Comparison of ENCODE assay signal across 8 cellular contexts in the genomic region with DNA sequence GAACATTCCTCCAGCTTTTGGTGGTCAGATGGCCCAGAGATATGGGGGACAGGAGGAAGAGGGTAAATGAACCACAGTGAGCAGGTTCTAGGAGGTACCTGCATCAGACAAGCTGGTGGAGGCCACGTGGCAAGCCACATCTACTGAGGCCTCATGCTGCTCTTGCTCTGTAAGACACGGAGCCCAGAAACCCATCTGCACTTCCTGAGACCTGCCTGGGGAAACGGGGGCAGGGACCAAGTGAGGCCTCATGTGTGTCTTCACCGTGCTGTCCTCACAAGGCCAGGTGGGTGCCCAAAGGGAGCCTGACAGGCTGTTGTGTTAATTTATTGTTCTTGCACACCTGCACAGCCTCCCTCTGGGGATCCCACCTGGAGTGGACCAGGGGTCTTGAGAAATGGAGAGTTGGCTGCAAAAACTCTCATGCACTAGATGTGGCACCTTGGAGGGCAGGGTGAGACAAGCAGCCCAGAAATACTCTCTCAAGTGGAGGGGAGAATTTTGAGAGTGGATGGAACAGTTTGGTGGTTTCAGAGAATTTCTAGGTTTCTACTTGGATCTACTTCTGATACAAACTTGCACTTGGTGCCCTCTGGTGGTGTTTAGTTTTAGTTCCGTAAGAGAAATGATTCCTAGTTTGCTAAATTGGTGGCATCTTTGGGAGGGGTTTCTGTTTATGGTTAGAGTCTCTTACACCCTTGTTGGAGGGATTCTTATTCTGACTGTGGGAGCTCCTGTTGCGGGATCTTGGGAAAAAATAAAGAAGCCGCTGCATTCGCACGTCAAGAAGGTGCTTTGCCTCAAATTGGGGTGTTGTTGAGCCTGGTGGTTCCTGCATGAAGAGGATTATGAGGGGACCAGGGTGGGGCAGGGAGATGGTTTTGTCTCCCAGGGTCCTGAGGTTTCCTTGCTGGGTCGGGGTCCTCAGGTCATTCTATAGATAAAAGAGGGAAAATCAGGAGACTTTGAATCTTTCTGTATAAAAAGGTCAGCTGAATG. TPM values are rescaled to one million over a fixed set of nuclear protein-coding genes. Genes with fewer than 3 reads are reported as not detected.
DNase-seq lines count a peak whose midpoint lies in the region; ATAC-seq and TF ChIP-seq lines count a peak whose summit lies in the region.

No MANE protein-coding gene starts in this region.

- 40% methylated on average over 10 of the region's 10 CpGs for WGBS in hepatocyte (ENCODE audit: low lambda C conversion rate, missing lambda C conversion rate)

- H3K27ac ChIP-seq in cardiac muscle cell (no peak overlapping the region), hepatocyte (no peak overlapping the region), thoracic aorta (no peak overlapping the region)

- H3K36me3 ChIP-seq in cardiac muscle cell: no peaks in the 10 kb centered on the region
- H3K36me3 ChIP-seq in hepatocyte (replicated peaks; ENCODE audit: insufficient read depth, low read depth): no peaks in the 10 kb centered on the region
- H3K36me3 ChIP-seq in thoracic aorta: no peaks in the 10 kb centered on the region

- no peaks in the 10 kb centered on the region for H3K79me2 ChIP-seq in hepatocyte

- ATAC-seq in thoracic aorta (ENCODE audit: insufficient number of reproducible peaks, low FRiP score, low read depth): no peak
- ATAC-seq in activated CD4-positive, CD25-positive, alpha-beta regulatory T cell treated with anti-CD3 and anti-CD28 coated beads, Interleukin-2, amount 50 U/mL, for 24 hours: no peak
- ATAC-seq in HG03175 (IDR thresholded peaks at IDR 0.05; ENCODE audit: unreplicated experiment): no peak

- H3K36me3 Mint-ChIP-seq in activated T-helper 2 cell treated with anti-CD3 and anti-CD28 coated beads, Interferon-gamma antibody, Interleukin-2, Interleukin-4, amounts not matched to agents 10 μg/mL and 5 μg/mL and 100 μg/mL, durations not matched to agents 14 hours and 24 hours and 36 hours (ENCODE audit: low read depth): no peaks in the 10 kb centered on the region

- no peaks in the 10 kb centered on the region for H3K9me2 ChIP-seq in hepatocyte (replicated peaks; ENCODE audit: insufficient read depth)

- H3K27ac Mint-ChIP-seq in activated T-helper 2 cell treated with anti-CD3 and anti-CD28 coated beads, Interferon-gamma antibody, Interleukin-2, Interleukin-4, amounts not matched to agents 10 μg/mL and 5 μg/mL and 100 μg/mL, durations not matched to agents 14 hours and 24 hours and 36 hours: no peak overlapping the region

- intact Hi-C loops in cardiac septum (cut with DNase I): loop anchor here (5.0 to 10.0 kb wide), 2 partner anchors 161 to 209 kb away; no protein-coding TSS in a partner anchor
- intact Hi-C loops in activated T-helper 2 cell treated with anti-CD3 and anti-CD28 coated beads, Interferon-gamma antibody, Interleukin-2, Interleukin-4, amounts not matched to agents 10 μg/mL and 5 μg/mL and 100 μg/mL, durations not matched to agents 14 hours and 24 hours and 36 hours (cut with micrococcal nuclease): loop anchor here (1.0 to 5.0 kb wide), 2 partner anchors 161 to 238 kb away; no protein-coding TSS in a partner anchor

- H3K4me1 Mint-ChIP-seq in activated T-helper 2 cell treated with anti-CD3 and anti-CD28 coated beads, Interferon-gamma antibody, Interleukin-2, Interleukin-4, amounts not matched to agents 10 μg/mL and 5 μg/mL and 100 μg/mL, durations not matched to agents 14 hours and 24 hours and 36 hours (ENCODE audit: low read depth): peaks cover 9% of the 10 kb centered on the region

- H3K4me3 ChIP-seq in cardiac muscle cell (no peak overlapping the region), hepatocyte (no peak overlapping the region), thoracic aorta (no peak overlapping the region)

- peaks cover 8% of the 10 kb centered on the region for H3K4me1 ChIP-seq in cardiac muscle cell (ENCODE audit: low read depth)
- H3K4me1 ChIP-seq in hepatocyte (ENCODE audit: insufficient read depth): no peaks in the 10 kb centered on the region
- H3K4me1 ChIP-seq in thoracic aorta (ENCODE audit: control insufficient read depth in 1 of 2, low read depth in 2 of 2): no peaks in the 10 kb centered on the region

- H3K27me3 ChIP-seq in cardiac muscle cell (peaks cover 50% of the 10 kb centered on the region), hepatocyte (peaks cover 11% of the 10 kb centered on the region), thoracic aorta (replicated peaks; ENCODE audit: insufficient read depth) (no peaks in the 10 kb centered on the region)

- TF ChIP-seq CTCF in cardiac muscle cell (IDR thresholded peaks at IDR 0.05; ENCODE audit: low read depth, low read length) (peak; percentile 60), hepatocyte (IDR thresholded peaks at IDR 0.05; ENCODE audit: poor library complexity) (peak; percentile 77), thoracic aorta (IDR thresholded peaks at IDR 0.05) (peak; percentile 30)

- H3K4me2 ChIP-seq in hepatocyte: no peak overlapping the region

- no peaks in the 10 kb centered on the region for H4K20me1 ChIP-seq in hepatocyte (ENCODE audit: insufficient read depth, poor library complexity, severe bottlenecking)

- H3K27me3 Mint-ChIP-seq in activated T-helper 2 cell treated with anti-CD3 and anti-CD28 coated beads, Interferon-gamma antibody, Interleukin-2, Interleukin-4, amounts not matched to agents 10 μg/mL and 5 μg/mL and 100 μg/mL, durations not matched to agents 14 hours and 24 hours and 36 hours (ENCODE audit: low read depth): peaks cover 4% of the 10 kb centered on the region

- DNase-seq in cardiac muscle cell (ENCODE audit: low read depth in 1 of 2, low spot score in 1 of 2) (peak; percentile 70 to 78), cardiac septum (ENCODE audit: low spot score) (no peak), NCI-H1048 (lab: John Stamatoyannopoulos, UW) (peak; percentile 0), hepatocyte (ENCODE audit: low spot score) (peak; percentile 76), thoracic aorta (ENCODE audit: low spot score) (no peak)
- peak; percentile 9 for DNase-seq in activated T-helper 2 cell treated with anti-CD3 and anti-CD28 coated beads, Interferon-gamma antibody, Interleukin-2, Interleukin-4, amounts not matched to agents 10 μg/mL and 5 μg/mL and 100 μg/mL, durations not matched to agents 14 hours and 24 hours and 36 hours (ENCODE audit: low spot score)

- no peaks in the 10 kb centered on the region for H3K9me3 ChIP-seq in cardiac muscle cell (ENCODE audit: low read depth)
- no peaks in the 10 kb centered on the region for H3K9me3 ChIP-seq in hepatocyte (ENCODE audit: low read depth)
- H3K9me3 ChIP-seq in thoracic aorta: no peaks in the 10 kb centered on the region

- H3K4me3 Mint-ChIP-seq in activated T-helper 2 cell treated with anti-CD3 and anti-CD28 coated beads, Interferon-gamma antibody, Interleukin-2, Interleukin-4, amounts not matched to agents 10 μg/mL and 5 μg/mL and 100 μg/mL, durations not matched to agents 14 hours and 24 hours and 36 hours (ENCODE audit: low read depth): no peak overlapping the region

- no peak overlapping the region for H2AFZ ChIP-seq in hepatocyte

- H3K9me3 Mint-ChIP-seq in activated T-helper 2 cell treated with anti-CD3 and anti-CD28 coated beads, Interferon-gamma antibody, Interleukin-2, Interleukin-4, amounts not matched to agents 10 μg/mL and 5 μg/mL and 100 μg/mL, durations not matched to agents 14 hours and 24 hours and 36 hours: no peaks in the 10 kb centered on the region

RNA-seq across cellular contexts. Expression of a gene that starts 47.5 kb away (rescaled TPM):
- total RNA-seq in cardiac muscle cell (1.3 and 3.4 TPM in 2 replicates), cardiac septum (not detected), hepatocyte (0.20 and 1.1 TPM in 2 replicates), thoracic aorta (under 1 TPM in 1 of 2 donors, not detected in 1; 0.85 TPM)
- polyA plus RNA-seq in cardiac muscle cell (1.9 and 3.4 TPM in 2 replicates), hepatocyte (0.28 TPM in 1 of 2 replicates, not detected in the other)
- total RNA-seq in activated T-helper 2 cell treated with anti-CD3 and anti-CD28 coated beads, Interferon-gamma antibody, Interleukin-2, Interleukin-4, amounts not matched to agents 10 μg/mL and 5 μg/mL and 100 μg/mL, durations not matched to agents 14 hours and 24 hours and 36 hours: not detected in 2 replicates

Comparison
In these comparisons a context has a peak if more than half of its experiments do, and no peak if none do; other contexts are left out.
1. DNase-seq: peak in cardiac muscle cell (2 of 2), NCI-H1048 (single experiment), activated T-helper 2 cell treated with anti-CD3 and anti-CD28 coated beads, Interferon-gamma antibody, Interleukin-2, Interleukin-4, amounts not matched to agents 10 μg/mL and 5 μg/mL and 100 μg/mL, durations not matched to agents 14 hours and 24 hours and 36 hours (single experiment) and hepatocyte (single experiment); none in cardiac septum (single experiment) and thoracic aorta (single experiment).
2. Peak in every context shown above with its lines, with median percentiles within 50 percentile points of each other: CTCF ChIP-seq.